Comparison of ENCODE assay signal across 8 cellular contexts in the genomic region with DNA sequence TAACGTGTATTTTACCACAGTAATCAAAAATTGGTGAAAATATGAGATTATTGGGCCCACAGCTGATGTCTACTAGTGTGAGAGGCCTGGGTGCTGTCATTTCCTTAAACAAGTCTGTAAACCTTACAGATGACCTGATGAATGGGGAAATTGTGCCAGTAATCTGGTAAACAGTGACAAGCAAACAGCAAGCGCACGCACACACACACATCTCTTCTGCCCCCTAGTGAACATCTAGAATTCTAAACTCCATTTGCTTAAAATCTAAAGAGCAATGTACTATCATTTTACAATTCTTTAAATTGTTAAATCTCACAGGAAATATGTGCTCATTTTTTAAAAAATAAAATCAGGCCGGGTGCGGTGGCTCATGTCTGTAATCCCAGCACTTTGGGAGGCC. TPM values are rescaled to one million over a fixed set of nuclear protein-coding genes. Genes with fewer than 3 reads are reported as not detected.
DNase-seq lines count a peak whose midpoint lies in the region; ATAC-seq and TF ChIP-seq lines count a peak whose summit lies in the region.

No MANE protein-coding gene starts in this region.

- TF ChIP-seq CTCF in GM12875 (IDR thresholded peaks at IDR 0.05; ENCODE audit: borderline replicate concordance, insufficient read depth, low read depth, low read length), result peak; percentile 63; the same call in 1 of the 2 replicates
- TF ChIP-seq CTCF in cardiac fibroblast (IDR thresholded peaks at IDR 0.05; ENCODE audit: low read depth, low read length), result peak; percentile 71
- peak; percentile 32 to 40 for TF ChIP-seq CTCF in left lung (IDR thresholded peaks at IDR 0.05)

- H3K27me3 ChIP-seq in left lung, result no peaks in the 10 kb centered on the region

- H3K4me1 ChIP-seq in left lung, result peaks cover 0 to 15% of the 10 kb centered on the region in 2 donors

- peak; percentile 75 to 78 for DNase-seq in AML-193 (lab: John Stamatoyannopoulos, UW)
- DNase-seq in NOMO-1 treated with DMSO at 0.1 percent for 48 hours (lab: John Stamatoyannopoulos, UW; ENCODE audit: unreplicated experiment), result peak; percentile 82
- peak; percentile 80 to 81 for DNase-seq in cardiac fibroblast (ENCODE audit: low read depth in 2 of 2)
- no peak for DNase-seq in left lung
- DNase-seq in 8988T, result no peak
- no peak for DNase-seq in stimulated activated CD4-positive, alpha-beta T cell treated with anti-CD3 and anti-CD28 coated beads, Interleukin-12 subunit alpha, Interleukin-12 subunit beta, amount 100 ng/mL, for 4 hours

- intact Hi-C loops in left lung (cut with DNase I), result loop anchor here (10.0 kb wide), 2 partner anchors 153 to 253 kb away; no protein-coding TSS in a partner anchor

- H3K4me3 ChIP-seq in GM12875 (ENCODE audit: low read depth, low read length) (no peak overlapping the region), cardiac fibroblast (replicated peaks in 1 of 2; ENCODE audit: low read depth in 2 of 2, low read length in 2 of 2) (no peak overlapping the region), left lung (no peak overlapping the region)

- H3K27ac ChIP-seq in left lung, result no peak overlapping the region

- H3K9me3 ChIP-seq in left lung, result no peaks in the 10 kb centered on the region

- H3K36me3 ChIP-seq in left lung, result no peaks in the 10 kb centered on the region

- ATAC-seq in left lung (peak; percentile 80), GM19395 (IDR thresholded peaks at IDR 0.05; ENCODE audit: unreplicated experiment) (no peak)

RNA-seq across cellular contexts. Expression of gene RAPGEF1, which starts 7.5 kb away (rescaled TPM):
- 100 to 1,000 TPM in 1 of 2 donors, 10 to 100 TPM in 1; 73.7 to 112 TPM for total RNA-seq in left lung

Comparison
In these comparisons a context has a peak if more than half of its experiments do, and no peak if none do; other contexts are left out.
1. DNase-seq: peak in AML-193 (2 of 2), NOMO-1 treated with DMSO at 0.1 percent for 48 hours (single experiment) and cardiac fibroblast (2 of 2); none in left lung (0 of 2), 8988T (single experiment) and stimulated activated CD4-positive, alpha-beta T cell treated with anti-CD3 and anti-CD28 coated beads, Interleukin-12 subunit alpha, Interleukin-12 subunit beta, amount 100 ng/mL, for 4 hours (single experiment).
2. Peak in every context shown above with its lines, with median percentiles within 50 percentile points of each other: CTCF ChIP-seq.